13 cellular contexts compared by ENCODE assay signal in the genomic region with DNA sequence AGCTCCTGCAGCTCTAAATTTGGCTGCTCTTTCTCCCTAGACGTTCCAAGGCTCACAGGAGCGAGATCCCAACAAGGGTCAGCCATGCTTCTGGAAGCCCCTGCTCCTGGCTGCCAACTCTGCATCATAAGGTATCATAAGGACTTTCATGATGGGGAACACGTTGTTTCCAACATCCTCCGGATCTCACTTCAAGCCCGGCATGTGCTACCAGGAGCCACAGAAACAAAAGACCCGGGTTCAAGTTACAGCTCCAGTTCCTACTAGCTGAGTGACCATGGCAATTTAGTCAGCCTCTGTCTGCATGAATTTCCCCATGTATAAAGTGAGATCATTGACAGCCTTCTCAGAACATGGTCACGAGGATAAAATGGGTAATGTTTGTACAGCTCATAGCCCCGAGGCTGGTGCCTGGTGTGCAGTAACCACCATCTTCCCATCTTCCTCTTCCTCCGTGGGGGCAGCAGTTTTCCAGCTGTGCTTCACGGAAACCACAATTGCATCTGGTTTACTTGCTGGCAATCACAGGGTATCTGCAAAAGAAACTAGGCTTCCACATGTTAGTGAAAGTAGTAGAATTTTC.
DNase-seq lines count a peak whose midpoint lies in the region; ATAC-seq, FAIRE-seq and TF ChIP-seq lines count a peak whose summit lies in the region.
"Had no signal": no experiment of that assay in that cellular context is flagged by ENCODE, and none has a peak within 500 bp of the region (broad histone marks: within the 10 kb centered on the region; RNA-seq: fewer than 3 reads in every experiment).

No MANE protein-coding gene starts in this region.

- intact Hi-C loops in HepG2 (cut with micrococcal nuclease; ENCODE audit: unreplicated experiment), result no loop called here

- in situ Hi-C loops in HepG2 (cut with HindIII; ENCODE audit: extremely low pct_ligation_motif_present, low pct_unique_long_range_greater_than_20kb), result no loop called here

- H3K9me3 ChIP-seq in HepG2 (ENCODE audit: low read length), result no peaks in the 10 kb centered on the region

- 13% methylated on average over 10 of the region's 10 CpGs for WGBS in HepG2 (ENCODE audit: low lambda C conversion rate)

- H2AFZ ChIP-seq in HepG2 (ENCODE audit: low read length), result no peak overlapping the region

- BruUV-seq in HepG2 (replicated peaks; lab: Mats Ljungman, UMichigan), result no TSS peak

- H4K20me1 ChIP-seq in HepG2 (ENCODE audit: insufficient read depth, low read length), result no peaks in the 10 kb centered on the region

- H3K4me1 ChIP-seq in HepG2 (ENCODE audit: insufficient read depth, low read length), result no peaks in the 10 kb centered on the region

- no peak overlapping the region for H3K4me3 ChIP-seq in HepG2 (replicated peaks in 1 of 3; ENCODE audit: insufficient read depth in 1 of 3, low read depth in 2 of 3, low read length in 3 of 3)

- CTCF ChIA-PET in HepG2 (lab: Yijun Ruan, JAX; ENCODE audit: low intra/inter-chr PET ratio, low total read pairs), result no interaction called here

- H3K9ac ChIP-seq in HepG2 (ENCODE audit: insufficient read depth, low read depth, low read length), result no peak overlapping the region

- ATAC-seq in HepG2 (no peak), HG02798 (IDR thresholded peaks at IDR 0.05; ENCODE audit: poor library complexity, unreplicated experiment) (no peak)
- ATAC-seq in effector memory CD8-positive, alpha-beta T cell (replicated peaks), result no peak
- ATAC-seq: stimulated activated naive CD8-positive, alpha-beta T cell treated with anti-CD3 and anti-CD28 coated beads, Interleukin-15, amount 100 ng/mL, for 72 hours had no signal

- POLR2A ChIA-PET in HepG2 (lab: Yijun Ruan, JAX), result no interaction called here

- DNase-seq in D341Med (ENCODE audit: low spot score) (peak; percentile 14), HTR-8/SVneo (ENCODE audit: insufficient read length, low spot score) (no peak), RKO (ENCODE audit: low spot score) (peak; percentile 8), HepG2 (ENCODE audit: low spot score) (no peak), GM19240 (ENCODE audit: insufficient read length, low spot score) (no peak)
- no peak for DNase-seq in stimulated activated CD4-positive, alpha-beta T cell treated with anti-CD3 and anti-CD28 coated beads, Interleukin-12 subunit alpha, Interleukin-12 subunit beta, amount 100 ng/mL, for 4 hours
- DNase-seq in effector memory CD8-positive, alpha-beta T cell, result no peak
- DNase-seq: caudate nucleus; CD8-positive, alpha-beta memory T cell; erythroblast; NCI-H1436; stimulated activated naive CD8-positive, alpha-beta T cell treated with anti-CD3 and anti-CD28 coated beads, Interleukin-15, amount 100 ng/mL, for 72 hours had no signal

- no peak overlapping the region for H3K27ac ChIP-seq in HepG2 (ENCODE audit: extremely low read length, insufficient read depth, low read length)

- TF ChIP-seq RAD21 in HepG2 (CRISPR knock-in tag; IDR thresholded peaks at IDR 0.05), result no peak

- peaks cover 33 to 42% of the 10 kb centered on the region in 2 donors for H3K27me3 Mint-ChIP-seq in effector memory CD8-positive, alpha-beta T cell

- H3K36me3 ChIP-seq in HepG2 (replicated peaks in 1 of 2; ENCODE audit: control insufficient read depth in 1 of 2, insufficient read depth in 2 of 2, low read length in 2 of 2), result no peaks in the 10 kb centered on the region; a peak in 1 of 5 replicates

- TF ChIP-seq POLR2A in HepG2 (IDR thresholded peaks at IDR 0.05; ENCODE audit: insufficient read depth in 1 of 2, low read depth in 2 of 2, low read length in 2 of 2), result no peak

- FAIRE-seq in HTR-8/SVneo (lab: Jason Lieb, UNC) (peak; percentile 52), HepG2 (lab: Jason Lieb, UNC) (no peak)

- H3K4me1 Mint-ChIP-seq in effector memory CD8-positive, alpha-beta T cell (ENCODE audit: low read depth in 2 of 2), result no peaks in the 10 kb centered on the region
- H3K4me1 Mint-ChIP-seq: CD8-positive, alpha-beta memory T cell; stimulated activated naive CD8-positive, alpha-beta T cell treated with anti-CD3 and anti-CD28 coated beads, Interleukin-15, amount 100 ng/mL, for 72 hours had no signal

- no peaks in the 10 kb centered on the region for H3K9me3 Mint-ChIP-seq in effector memory CD8-positive, alpha-beta T cell
- H3K9me3 Mint-ChIP-seq: CD8-positive, alpha-beta memory T cell; stimulated activated naive CD8-positive, alpha-beta T cell treated with anti-CD3 and anti-CD28 coated beads, Interleukin-15, amount 100 ng/mL, for 72 hours had no signal

- H3K36me3 Mint-ChIP-seq in effector memory CD8-positive, alpha-beta T cell (ENCODE audit: insufficient read depth), result peaks cover 4% of the 10 kb centered on the region
- H3K36me3 Mint-ChIP-seq: CD8-positive, alpha-beta memory T cell had no signal

- no peak overlapping the region for H3K4me2 ChIP-seq in HepG2 (ENCODE audit: low read depth, low read length)

- H3K4me3 Mint-ChIP-seq in effector memory CD8-positive, alpha-beta T cell, result no peak overlapping the region
- H3K4me3 Mint-ChIP-seq: CD8-positive, alpha-beta memory T cell; stimulated activated naive CD8-positive, alpha-beta T cell treated with anti-CD3 and anti-CD28 coated beads, Interleukin-15, amount 100 ng/mL, for 72 hours had no signal

- H3K27me3 ChIP-seq in HepG2 (ENCODE audit: control insufficient read depth in 1 of 2, insufficient read depth in 2 of 2, low read length in 2 of 2), result peaks cover 0 to 57% of the 10 kb centered on the region in 2 experiments; a peak in 3 of 5 replicates

- no peaks in the 10 kb centered on the region for H3K79me2 ChIP-seq in HepG2 (ENCODE audit: insufficient read depth, low read length)

- H3K27ac Mint-ChIP-seq in effector memory CD8-positive, alpha-beta T cell, result no peak overlapping the region
- H3K27ac Mint-ChIP-seq: CD8-positive, alpha-beta memory T cell; stimulated activated naive CD8-positive, alpha-beta T cell treated with anti-CD3 and anti-CD28 coated beads, Interleukin-15, amount 100 ng/mL, for 72 hours had no signal

- no peak for TF ChIP-seq EP300 in HepG2 (IDR thresholded peaks at IDR 0.05; ENCODE audit: low read depth in 2 of 2, low read length in 2 of 2)
- TF ChIP-seq EP300 in HepG2 (CRISPR knock-in tag; IDR thresholded peaks at IDR 0.05; ENCODE audit: borderline replicate concordance), result no peak

- TF ChIP-seq CTCF in HepG2 (CRISPR knock-in tag; IDR thresholded peaks at IDR 0.05), result no peak

TF ChIP-seq in HepG2, 621 proteins besides CTCF, POLR2A, EP300 and RAD21:
- TF ChIP-seq, protein P1, sequence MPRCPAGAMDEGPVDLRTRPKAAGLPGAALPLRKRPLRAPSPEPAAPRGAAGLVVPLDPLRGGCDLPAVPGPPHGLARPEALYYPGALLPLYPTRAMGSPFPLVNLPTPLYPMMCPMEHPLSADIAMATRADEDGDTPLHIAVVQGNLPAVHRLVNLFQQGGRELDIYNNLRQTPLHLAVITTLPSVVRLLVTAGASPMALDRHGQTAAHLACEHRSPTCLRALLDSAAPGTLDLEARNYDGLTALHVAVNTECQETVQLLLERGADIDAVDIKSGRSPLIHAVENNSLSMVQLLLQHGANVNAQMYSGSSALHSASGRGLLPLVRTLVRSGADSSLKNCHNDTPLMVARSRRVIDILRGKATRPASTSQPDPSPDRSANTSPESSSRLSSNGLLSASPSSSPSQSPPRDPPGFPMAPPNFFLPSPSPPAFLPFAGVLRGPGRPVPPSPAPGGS (CRISPR knock-in tag; IDR thresholded peaks at IDR 0.05), result no peak
- TF ChIP-seq, protein P2, sequence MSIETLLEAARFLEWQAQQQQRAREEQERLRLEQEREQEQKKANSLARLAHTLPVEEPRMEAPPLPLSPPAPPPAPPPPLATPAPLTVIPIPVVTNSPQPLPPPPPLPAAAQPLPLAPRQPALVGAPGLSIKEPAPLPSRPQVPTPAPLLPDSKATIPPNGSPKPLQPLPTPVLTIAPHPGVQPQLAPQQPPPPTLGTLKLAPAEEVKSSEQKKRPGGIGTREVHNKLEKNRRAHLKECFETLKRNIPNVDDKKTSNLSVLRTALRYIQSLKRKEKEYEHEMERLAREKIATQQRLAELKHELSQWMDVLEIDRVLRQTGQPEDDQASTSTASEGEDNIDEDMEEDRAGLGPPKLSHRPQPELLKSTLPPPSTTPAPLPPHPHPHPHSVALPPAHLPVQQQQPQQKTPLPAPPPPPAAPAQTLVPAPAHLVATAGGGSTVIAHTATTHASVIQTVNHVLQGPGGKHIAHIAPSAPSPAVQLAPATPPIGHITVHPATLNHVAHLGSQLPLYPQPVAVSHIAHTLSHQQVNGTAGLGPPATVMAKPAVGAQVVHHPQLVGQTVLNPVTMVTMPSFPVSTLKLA (IDR thresholded peaks at IDR 0.05), result peak; percentile 55
- no peak for TF ChIP-seq KAT8 (CRISPR knock-in tag; IDR thresholded peaks at IDR 0.05)

Comparison
In these comparisons a context has a peak if more than half of its experiments do, and no peak if none do; other contexts are left out.
1. DNase-seq: peak in D341Med (single experiment) and RKO (single experiment); none in HTR-8/SVneo (single experiment), HepG2 (single experiment), stimulated activated CD4-positive, alpha-beta T cell treated with anti-CD3 and anti-CD28 coated beads, Interleukin-12 subunit alpha, Interleukin-12 subunit beta, amount 100 ng/mL, for 4 hours (single experiment), GM19240 (single experiment) and effector memory CD8-positive, alpha-beta T cell (0 of 3).